ENCODE assay signal across 15 cellular contexts in genomic region chr5:66010476-66010875, GRCh38.
DNase-seq lines count a peak whose midpoint lies in the region; ATAC-seq, FAIRE-seq and TF ChIP-seq lines count a peak whose summit lies in the region.
"Had no signal": no experiment of that assay in that cellular context is flagged by ENCODE, and none has a peak within 500 bp of the region (broad histone marks: within the 10 kb centered on the region; RNA-seq: fewer than 3 reads in every experiment).

No MANE protein-coding gene starts in this region.

- H3K27ac Mint-ChIP-seq in endodermal cell: peak overlapping the region; percentile 49
- H3K27ac Mint-ChIP-seq: dendritic cell treated with granulocyte-macrophage colony-stimulating factor and Interleukin-4, amounts not matched to agents 40 ng/mL and 50 ng/mL, for 4 days had no signal

- intact Hi-C loops in Right ventricle myocardium inferior (cut with DNase I): loop anchor here (10.0 kb wide), 1 partner anchor 86 kb away; the partner anchor contains the start of gene ERBIN

- H4K20me1 ChIP-seq in OCI-LY3 (ENCODE audit: insufficient read depth, low read length): peaks cover 22% of the 10 kb centered on the region

- FAIRE-seq in GM12892 (lab: Jason Lieb, UNC): peak; percentile 71

- TF ChIP-seq CTCF in AG09309 (IDR thresholded peaks at IDR 0.05; ENCODE audit: control insufficient read depth, insufficient read depth, low read depth, low read length, missing control alignments) (no peak), OCI-LY3 (IDR thresholded peaks at IDR 0.05; ENCODE audit: low read depth, low read length) (no peak), endodermal cell (conservative IDR thresholded peaks at IDR 0.05) (no peak)

- H3K4me3 Mint-ChIP-seq in endodermal cell: no peak overlapping the region
- H3K4me3 Mint-ChIP-seq: dendritic cell treated with granulocyte-macrophage colony-stimulating factor and Interleukin-4, amounts not matched to agents 40 ng/mL and 50 ng/mL, for 4 days had no signal

- H3K4me3 ChIP-seq in AG09309 (ENCODE audit: control insufficient read depth, low read depth, low read length) (no peak overlapping the region), OCI-LY3 (ENCODE audit: low read length) (no peak overlapping the region), endodermal cell (ENCODE audit: low read length) (no peak overlapping the region)
- H3K4me3 ChIP-seq: smooth muscle cell, uterus had no signal

- peaks cover 10% of the 10 kb centered on the region; the same call in 1 of the 2 replicates for H3K79me2 ChIP-seq in OCI-LY3 (ENCODE audit: low read length)

- H3K9ac ChIP-seq in OCI-LY3 (ENCODE audit: low read length): no peak overlapping the region
- H3K9ac ChIP-seq in endodermal cell (ENCODE audit: extremely low read depth, low read length, poor library complexity, severe bottlenecking): no peak overlapping the region

- H3K36me3 ChIP-seq in OCI-LY3 (replicated peaks; ENCODE audit: low read depth, low read length) (no peaks in the 10 kb centered on the region), endodermal cell (ENCODE audit: control insufficient read depth, insufficient read depth, low read length) (peaks cover 31% of the 10 kb centered on the region)
- H3K36me3 ChIP-seq: uterus had no signal

- no peak for TF ChIP-seq POLR2A in GM12892 (IDR thresholded peaks at IDR 0.05; ENCODE audit: low read depth, low read length)

- H2AFZ ChIP-seq in OCI-LY3 (ENCODE audit: low read depth, low read length): no peak overlapping the region

- H3K4me1 Mint-ChIP-seq in endodermal cell: no peaks in the 10 kb centered on the region

- peaks cover 5% of the 10 kb centered on the region for H3K9me3 Mint-ChIP-seq in endodermal cell
- H3K9me3 Mint-ChIP-seq: dendritic cell treated with granulocyte-macrophage colony-stimulating factor and Interleukin-4, amounts not matched to agents 40 ng/mL and 50 ng/mL, for 4 days had no signal

- no peaks in the 10 kb centered on the region for H3K27me3 ChIP-seq in OCI-LY3 (ENCODE audit: low read depth, low read length)
- no peaks in the 10 kb centered on the region for H3K27me3 ChIP-seq in endodermal cell (ENCODE audit: control insufficient read depth, insufficient read depth, low read length, poor library complexity, severe bottlenecking)
- H3K27me3 ChIP-seq: uterus had no signal

- H3K9me3 ChIP-seq in OCI-LY3 (ENCODE audit: insufficient read depth, low read length) (no peaks in the 10 kb centered on the region), endodermal cell (ENCODE audit: control insufficient read depth, low read length) (no peaks in the 10 kb centered on the region)
- H3K9me3 ChIP-seq: uterus had no signal

- H3K4me2 ChIP-seq in OCI-LY3 (ENCODE audit: low read length): peak overlapping the region; percentile 13; the same call in 1 of the 2 replicates
- H3K4me2 ChIP-seq: smooth muscle cell had no signal

- H3K27me3 Mint-ChIP-seq in endodermal cell (ENCODE audit: insufficient read depth): no peaks in the 10 kb centered on the region
- H3K27me3 Mint-ChIP-seq: dendritic cell treated with granulocyte-macrophage colony-stimulating factor and Interleukin-4, amounts not matched to agents 40 ng/mL and 50 ng/mL, for 4 days had no signal

- DNase-seq in AG09309 (ENCODE audit: low read depth): peak; percentile 21
- DNase-seq in GM12892 (ENCODE audit: insufficient read length): no peak
- no peak for DNase-seq in endodermal cell
- no peak for DNase-seq in Right ventricle myocardium inferior (ENCODE audit: missing footprints)
- DNase-seq in NCI-H524 treated with DMSO at 0.1 percent for 48 hours (lab: John Stamatoyannopoulos, UW): no peak
- DNase-seq in hippocampal formation (lab: John Stamatoyannopoulos, UW): no peak
- DNase-seq: activated naive CD4-positive, alpha-beta T cell; left ventricle myocardium superior; NCI-H1105; NCI-H510A; uterus had no signal

- peaks cover 14% of the 10 kb centered on the region for H3K4me1 ChIP-seq in OCI-LY3 (ENCODE audit: low read length)
- no peaks in the 10 kb centered on the region for H3K4me1 ChIP-seq in endodermal cell (ENCODE audit: control insufficient read depth, insufficient read depth, low read length)
- H3K4me1 ChIP-seq: uterus had no signal

- ATAC-seq in Right ventricle myocardium inferior (no peak), GM21447 (IDR thresholded peaks at IDR 0.05; ENCODE audit: unreplicated experiment) (no peak)
- ATAC-seq: left ventricle myocardium superior had no signal

- H3K27ac ChIP-seq in OCI-LY3 (ENCODE audit: low read length) (no peak overlapping the region), endodermal cell (ENCODE audit: low read depth, low read length) (no peak overlapping the region)
- H3K27ac ChIP-seq: uterus had no signal

- H3K36me3 Mint-ChIP-seq in endodermal cell (ENCODE audit: low read depth): peaks cover 21% of the 10 kb centered on the region
